ENCODE assay signal across 26 cellular contexts in genomic region chr2:220029013-220029412, GRCh38.
"Had no signal": no experiment of that assay in that cellular context is flagged by ENCODE, and none has a peak within 500 bp of the region (broad histone marks: within the 10 kb centered on the region; RNA-seq: fewer than 3 reads in every experiment).

No MANE protein-coding gene starts in this region.

- H3K9me3 ChIP-seq: SK-N-SH had no signal

- DNase-seq: Kasumi-1, MV-4-11, NCI-H1048, NCI-H1105, NCI-H1417 treated with DMSO at 0.1 percent for 48 hours, NCI-H146, NCI-H1694 treated with DMSO at 0.1 percent for 48 hours, NCI-H1930, NCI-H2081, NCI-H2107, NCI-H2171, NCI-H226, NCI-H446, NCI-H510A, NCI-H524 treated with DMSO at 0.1 percent for 48 hours, NCI-H69, NCI-H774, SHP77, SK-N-SH, SW 1271 had no signal

- H3K9me2 ChIP-seq: SK-N-SH had no signal

- H3K9ac ChIP-seq: KMS-11, SK-N-SH had no signal

- H3K4me3 ChIP-seq: K562 had no signal

- H3K4me2 ChIP-seq: KMS-11, SK-N-SH had no signal

- ATAC-seq: K562, Panc1 had no signal

- FAIRE-seq: HTR-8/SVneo, K562 had no signal

- H3K27ac ChIP-seq: HL-60, KMS-11, RWPE1 had no signal
